Comparison of ENCODE assay signal across 16 cellular contexts in the genomic region with DNA sequence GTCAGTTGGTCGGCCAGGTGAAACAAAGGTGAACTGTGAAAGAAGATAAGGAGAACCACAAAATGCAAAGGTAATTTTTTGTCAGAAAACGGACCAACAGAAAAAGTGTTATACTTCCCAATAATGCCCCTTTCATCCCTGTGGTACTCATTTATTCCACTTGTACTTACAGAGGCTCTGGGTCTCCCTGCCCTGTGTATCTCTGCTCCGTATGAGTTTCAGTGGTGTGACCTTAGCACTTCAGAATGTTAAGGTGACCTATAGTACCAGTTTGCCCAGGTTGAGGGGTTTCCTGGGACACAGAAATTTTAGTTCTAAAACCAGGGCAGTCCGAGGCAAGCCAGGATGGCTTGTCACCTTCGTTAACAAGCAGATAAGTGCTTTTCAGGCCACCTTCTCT.
DNase-seq lines count a peak whose midpoint lies in the region; ATAC-seq, FAIRE-seq and TF ChIP-seq lines count a peak whose summit lies in the region.
"Had no signal": no experiment of that assay in that cellular context is flagged by ENCODE, and none has a peak within 500 bp of the region (broad histone marks: within the 10 kb centered on the region; RNA-seq: fewer than 3 reads in every experiment).

No MANE protein-coding gene starts in this region.

- no peaks in the 10 kb centered on the region for H3K36me3 Mint-ChIP-seq in MCF 10A (ENCODE audit: insufficient read depth, unreplicated experiment)
- H3K36me3 Mint-ChIP-seq: CD14-positive monocyte; CD8-positive, alpha-beta T cell had no signal

- no peak overlapping the region for H3K4me3 Mint-ChIP-seq in MCF 10A (ENCODE audit: unreplicated experiment)
- H3K4me3 Mint-ChIP-seq: CD14-positive monocyte; CD8-positive, alpha-beta T cell had no signal

- H2BK120ac ChIP-seq in H1 (replicated peaks; ENCODE audit: low read depth, low read length) (no peak overlapping the region), trophoblast cell (ENCODE audit: insufficient read depth, low read length, poor library complexity) (no peak overlapping the region)

- H3K36me3 ChIP-seq in breast epithelium (no peaks in the 10 kb centered on the region), H1 (ENCODE audit: control insufficient read depth in 2 of 4, insufficient read depth in 4 of 4, low read length in 3 of 4) (no peaks in the 10 kb centered on the region), trophoblast cell (ENCODE audit: control insufficient read depth in 1 of 2, insufficient read depth in 2 of 2, low read length in 2 of 2) (no peaks in the 10 kb centered on the region), PC-3 (ENCODE audit: low read depth, low read length) (no peaks in the 10 kb centered on the region)

- H3K79me1 ChIP-seq in H1 (ENCODE audit: low read depth, low read length), result no peaks in the 10 kb centered on the region
- H3K79me1 ChIP-seq in trophoblast cell (ENCODE audit: low read length), result no peaks in the 10 kb centered on the region

- H3K27ac Mint-ChIP-seq in MCF 10A (ENCODE audit: low read depth, unreplicated experiment), result no peak overlapping the region
- H3K27ac Mint-ChIP-seq: CD14-positive monocyte; CD8-positive, alpha-beta T cell had no signal

- H2AK5ac ChIP-seq in H1 (ENCODE audit: low read depth, low read length) (no peak overlapping the region), trophoblast cell (ENCODE audit: low read length) (no peak overlapping the region)

- no peak overlapping the region for H2BK15ac ChIP-seq in H1 (ENCODE audit: low read length)

- peaks cover 12% of the 10 kb centered on the region for H3K4me1 Mint-ChIP-seq in MCF 10A (ENCODE audit: insufficient read depth, unreplicated experiment)

- H3K27ac ChIP-seq in breast epithelium (no peak overlapping the region), H1 (ENCODE audit: low read depth, low read length) (no peak overlapping the region; the same call in 1 of the 2 replicates), trophoblast cell (ENCODE audit: low read depth, low read length) (no peak overlapping the region), PC-3 (ENCODE audit: low read length) (no peak overlapping the region)
- H3K27ac ChIP-seq: 22Rv1 had no signal

- H3K79me2 ChIP-seq in H1 (ENCODE audit: control insufficient read depth in 1 of 2, insufficient read depth in 2 of 2, low read length in 2 of 2), result no peaks in the 10 kb centered on the region
- H3K79me2 ChIP-seq in trophoblast cell (ENCODE audit: control insufficient read depth, insufficient read depth, low read length, poor library complexity), result no peaks in the 10 kb centered on the region
- no peaks in the 10 kb centered on the region for H3K79me2 ChIP-seq in PC-3 (ENCODE audit: low read length)

- WGBS in H1 (ENCODE audit: extremely low coverage in 1 of 2, insufficient coverage in 1 of 2, insufficient read length in 1 of 2, insufficient replicate concordance in 2 of 2, low coverage in 1 of 2, low lambda C conversion rate in 2 of 2, missing lambda C conversion rate in 1 of 2), 2 experiments, result 50% methylated on average over 5 of the region's 5 CpGs; no CpG with 5 or more reads in 1 of the 2 experiments
- no CpG with 5 or more reads among the region's 5 CpGs for WGBS in trophoblast cell (ENCODE audit: extremely low coverage, insufficient coverage, insufficient read length)

- no peak overlapping the region for H3K14ac ChIP-seq in H1 (ENCODE audit: insufficient read length)
- H3K14ac ChIP-seq in trophoblast cell (ENCODE audit: low read length), result no peak overlapping the region

- no peaks in the 10 kb centered on the region for H4K20me1 ChIP-seq in H1 (replicated peaks in 1 of 2; ENCODE audit: control insufficient read depth in 1 of 2, insufficient read depth in 2 of 2, low read length in 2 of 2)
- no peaks in the 10 kb centered on the region for H4K20me1 ChIP-seq in PC-3 (ENCODE audit: low read length)

- H3F3A ChIP-seq in PC-3 (ENCODE audit: low read length, unreplicated experiment), result no peaks in the 10 kb centered on the region

- H3K9me3 Mint-ChIP-seq in MCF 10A (ENCODE audit: unreplicated experiment), result no peaks in the 10 kb centered on the region
- H3K9me3 Mint-ChIP-seq: CD8-positive, alpha-beta T cell had no signal

- H3K4me1 ChIP-seq in breast epithelium, result no peaks in the 10 kb centered on the region
- peaks cover 0 to 6% (median 1%) of the 10 kb centered on the region in 4 experiments; a peak in 2 of 7 replicates for H3K4me1 ChIP-seq in H1 (replicated peaks in 1 of 4; ENCODE audit: control insufficient read depth in 3 of 4, insufficient read depth in 4 of 4, low read length in 3 of 4)
- H3K4me1 ChIP-seq in trophoblast cell (ENCODE audit: control insufficient read depth in 1 of 2, insufficient read depth in 2 of 2, low read length in 2 of 2), result no peaks in the 10 kb centered on the region
- H3K4me1 ChIP-seq in PC-3 (ENCODE audit: insufficient read depth, low read length), result 0 out of 2 replicates have a peak, but pooled peaks cover 4% of the 10 kb centered on the region
- H3K4me1 ChIP-seq: Caco-2 had no signal

- no peak for TF ChIP-seq CTCF in MCF 10A (IDR thresholded peaks at IDR 0.05; ENCODE audit: unreplicated experiment)
- TF ChIP-seq CTCF in breast epithelium (IDR thresholded peaks at IDR 0.05), result no peak
- TF ChIP-seq CTCF in H1 (IDR thresholded peaks at IDR 0.05; ENCODE audit: control extremely low read depth in 1 of 3, insufficient read depth in 1 of 3, low read depth in 1 of 3, low read length in 3 of 3), result no peak
- TF ChIP-seq CTCF in PC-3 (conservative IDR thresholded peaks at IDR 0.05; ENCODE audit: low read depth, low read length), result no peak

- H3K18ac ChIP-seq in H1 (ENCODE audit: extremely low read depth, low read length), result no peak overlapping the region
- no peak overlapping the region for H3K18ac ChIP-seq in trophoblast cell (ENCODE audit: low read length)

- no peak overlapping the region for H2BK12ac ChIP-seq in H1 (ENCODE audit: low read depth, low read length)
- no peak overlapping the region for H2BK12ac ChIP-seq in trophoblast cell (ENCODE audit: low read length)

- no peaks in the 10 kb centered on the region for H3K27me3 Mint-ChIP-seq in MCF 10A (ENCODE audit: insufficient read depth, unreplicated experiment)

- DNase-seq in MCF 10A (ENCODE audit: unreplicated experiment), result peak; percentile 21
- DNase-seq in breast epithelium (ENCODE audit: low spot score in 2 of 2), result no peak
- DNase-seq in RPMI8226, result peak; percentile 12
- no peak for DNase-seq in H1 (ENCODE audit: low read depth in 1 of 2, low spot score in 2 of 2)
- DNase-seq in trophoblast cell, result no peak
- DNase-seq in NCI-H524 (lab: John Stamatoyannopoulos, UW), result no peak
- DNase-seq in NCI-H82 (lab: John Stamatoyannopoulos, UW), result no peak
- DNase-seq in PC-3, result no peak
- DNase-seq: Caco-2; CD8-positive, alpha-beta T cell; DMS53; GF-D8; H7 had no signal

- H2AFZ ChIP-seq in H1 (ENCODE audit: low read length), result peak overlapping the region; percentile 30; the same call in 1 of the 2 replicates
- H2AFZ ChIP-seq in trophoblast cell (ENCODE audit: insufficient read depth, low read length, poor library complexity), result no peak overlapping the region
- H2AFZ ChIP-seq in PC-3 (ENCODE audit: low read length), result no peak overlapping the region

- POLR2A ChIA-PET in MCF 10A (lab: Yijun Ruan, JAX) (no interaction called here), H1 (lab: Charles Lee; ENCODE audit: partially characterized antibody) (no interaction called here), PC-3 (lab: Charles Lee; ENCODE audit: unreplicated experiment) (no interaction called here)

- no peak overlapping the region for H3K23ac ChIP-seq in H1 (ENCODE audit: insufficient read length)
- H3K23ac ChIP-seq in trophoblast cell (ENCODE audit: low read length), result peak overlapping the region; percentile 58

- BruUV-seq in MCF 10A (replicated peaks; lab: Mats Ljungman, UMichigan), result no TSS peak
- no TSS peak for BruUV-seq in PC-3 (replicated peaks; lab: Mats Ljungman, UMichigan)

- H3K9me3 ChIP-seq in breast epithelium, result no peaks in the 10 kb centered on the region
- H3K9me3 ChIP-seq in H1 (ENCODE audit: insufficient read depth in 2 of 2, low read depth in 1 of 2, low read length in 1 of 2), result no peaks in the 10 kb centered on the region
- H3K9me3 ChIP-seq in trophoblast cell (ENCODE audit: insufficient read depth, low read depth, low read length), result no peaks in the 10 kb centered on the region
- H3K9me3 ChIP-seq in PC-3 (ENCODE audit: low read length), result no peaks in the 10 kb centered on the region
- H3K9me3 ChIP-seq: Caco-2 had no signal

- H3K23me2 ChIP-seq in H1 (ENCODE audit: low read depth, low read length), result no peaks in the 10 kb centered on the region

- no peak for TF ChIP-seq RAD21 in H1 (IDR thresholded peaks at IDR 0.05 in 1 of 2, conservative IDR thresholded peaks at IDR 0.05 in 1 of 2; ENCODE audit: low read depth in 2 of 2, low read length in 2 of 2)

- H3K9ac ChIP-seq in H1 (replicated peaks in 1 of 4; ENCODE audit: extremely low read depth in 1 of 4, low read depth in 3 of 4, low read length in 3 of 4) (no peak overlapping the region), trophoblast cell (ENCODE audit: low read length) (peak overlapping the region; percentile 40), PC-3 (ENCODE audit: low read length) (no peak overlapping the region)

- CTCF ChIA-PET in MCF 10A (lab: Yijun Ruan, JAX), result interaction anchor here (1.6 kb wide), 1 partner anchor 12 kb away, joined by 3 read pairs; no protein-coding TSS in a partner anchor
- CTCF ChIA-PET in H1 (lab: Charles Lee; ENCODE audit: partially characterized antibody), result interaction anchor here (0.7 kb wide), 1 partner anchor 13 kb away, joined by 4 read pairs; no protein-coding TSS in a partner anchor
- CTCF ChIA-PET in PC-3 (lab: Charles Lee), result no interaction called here

- TF ChIP-seq POLR2A in breast epithelium (IDR thresholded peaks at IDR 0.05) (no peak), H1 (IDR thresholded peaks at IDR 0.05; ENCODE audit: control extremely low read depth in 1 of 2, low read depth in 2 of 2, low read length in 2 of 2) (no peak)

- intact Hi-C loops in MCF 10A (cut with micrococcal nuclease), result no loop called here
- intact Hi-C loops in breast epithelium (cut with DNase I; ENCODE audit: low total_unique reads), result no loop called here
- intact Hi-C loops in PC-3 (cut with micrococcal nuclease), result no loop called here

- no peak for FAIRE-seq in H1 (lab: Jason Lieb, UNC)
- FAIRE-seq: HepG2 had no signal

- H3K4ac ChIP-seq in H1 (replicated peaks; ENCODE audit: insufficient read length, low read depth, low read length), result no peak overlapping the region
- no peak overlapping the region for H3K4ac ChIP-seq in trophoblast cell (ENCODE audit: low read depth, low read length)

- no peak overlapping the region for H4K8ac ChIP-seq in H1 (ENCODE audit: extremely low read depth, insufficient read depth, low read length)
- H4K8ac ChIP-seq in trophoblast cell (ENCODE audit: low read depth, low read length), result no peak overlapping the region

- no peaks in the 10 kb centered on the region for H3K9me2 ChIP-seq in PC-3 (replicated peaks; ENCODE audit: low read length)

- no peak for ATAC-seq in PC-3
- ATAC-seq: CD8-positive, alpha-beta T cell; HepG2 had no signal

- H3K27me3 ChIP-seq in breast epithelium (no peaks in the 10 kb centered on the region), H1 (replicated peaks in 1 of 4; ENCODE audit: control insufficient read depth in 3 of 4, extremely low read depth in 1 of 4, insufficient read depth in 3 of 4, low read length in 3 of 4) (no peaks in the 10 kb centered on the region), trophoblast cell (ENCODE audit: insufficient read depth, low read length) (no peaks in the 10 kb centered on the region), PC-3 (ENCODE audit: low read length) (no peaks in the 10 kb centered on the region)

- no peak overlapping the region for H3K56ac ChIP-seq in H1 (replicated peaks; ENCODE audit: insufficient read length, low read depth, low read length)

- H3K4me2 ChIP-seq in H1 (ENCODE audit: insufficient read depth in 1 of 2, low read depth in 2 of 2, low read length in 2 of 2) (no peak overlapping the region; a peak in 1 of 4 replicates), trophoblast cell (ENCODE audit: low read length) (no peak overlapping the region), PC-3 (ENCODE audit: low read length) (no peak overlapping the region)

- no peak overlapping the region for H4K5ac ChIP-seq in H1 (ENCODE audit: insufficient read length, low read depth, low read length)

- no peak overlapping the region for H4K12ac ChIP-seq in trophoblast cell (ENCODE audit: low read depth, low read length)

- H2BK5ac ChIP-seq in H1 (ENCODE audit: low read depth, low read length), result no peak overlapping the region
- no peak overlapping the region for H2BK5ac ChIP-seq in trophoblast cell (ENCODE audit: low read depth, low read length, poor library complexity)

- TF ChIP-seq EP300 in H1 (IDR thresholded peaks at IDR 0.05; ENCODE audit: borderline replicate concordance in 1 of 2, low read depth in 2 of 2, low read length in 2 of 2), result no peak

- no peak overlapping the region for H3K4me3 ChIP-seq in breast epithelium
- no peak overlapping the region for H3K4me3 ChIP-seq in H1 (ENCODE audit: extremely low read depth in 1 of 4, insufficient read depth in 2 of 4, low read depth in 3 of 4, low read length in 4 of 4)
- H3K4me3 ChIP-seq in trophoblast cell (ENCODE audit: low read depth, low read length), result no peak overlapping the region
- H3K4me3 ChIP-seq in PC-3 (ENCODE audit: low read length), result no peak overlapping the region

- peak overlapping the region; percentile 24; the same call in 1 of the 2 replicates for H2BK20ac ChIP-seq in H1 (ENCODE audit: low read length)

- H4K91ac ChIP-seq in H1 (replicated peaks; ENCODE audit: insufficient read length, low read length) (no peak overlapping the region), trophoblast cell (ENCODE audit: low read depth, low read length) (no peak overlapping the region)

Comparison
In these comparisons a context has a peak if more than half of its experiments do, and no peak if none do; other contexts are left out.
1. DNase-seq: peak in MCF 10A (single experiment) and RPMI8226 (single experiment); none in breast epithelium (0 of 2), H1 (0 of 2), trophoblast cell (0 of 2), NCI-H524 (0 of 2), NCI-H82 (single experiment) and PC-3 (single experiment).